Comparison of ENCODE assay signal across 12 cellular contexts in genomic region chr1:232457607-232458006, GRCh38.
A peak's percentile ranks its signal among the peaks of the same experiment; 100 is the strongest.
DNase-seq lines count a peak whose midpoint lies in the region; ATAC-seq and TF ChIP-seq lines count a peak whose summit lies in the region.
"Had no signal": no experiment of that assay in that cellular context is flagged by ENCODE, and none has a peak within 500 bp of the region (broad histone marks: within the 10 kb centered on the region; RNA-seq: fewer than 3 reads in every experiment).

No MANE protein-coding gene starts in this region.

- no peak for TF ChIP-seq POLR2A in vagina (IDR thresholded peaks at IDR 0.05)

- no peak overlapping the region for H3K27ac Mint-ChIP-seq in activated naive CD4-positive, alpha-beta T cell treated with anti-CD3 and anti-CD28 coated beads for 36 hours
- H3K27ac Mint-ChIP-seq in GM23338 (no peak overlapping the region), nephron (peak overlapping the region; percentile 27 to 52 (median 40))

- H3K4me3 ChIP-seq in GM23338 = peak overlapping the region; percentile 6; the same call in 1 of the 2 replicates
- H3K4me3 ChIP-seq in HUES48 (ENCODE audit: low read depth, low read length) = no peak overlapping the region
- no peak overlapping the region for H3K4me3 ChIP-seq in vagina
- H3K4me3 ChIP-seq: coronary artery, K562 had no signal

- no peaks in the 10 kb centered on the region for H3K36me3 Mint-ChIP-seq in activated naive CD4-positive, alpha-beta T cell treated with anti-CD3 and anti-CD28 coated beads for 36 hours (ENCODE audit: low read depth)
- H3K36me3 Mint-ChIP-seq in GM23338 (ENCODE audit: low read depth) = no peaks in the 10 kb centered on the region
- H3K36me3 Mint-ChIP-seq in nephron (ENCODE audit: low read depth) = peaks cover 22% of the 10 kb centered on the region

- H3K9me3 Mint-ChIP-seq in activated naive CD4-positive, alpha-beta T cell treated with anti-CD3 and anti-CD28 coated beads for 36 hours = no peaks in the 10 kb centered on the region
- H3K9me3 Mint-ChIP-seq in GM23338 = no peaks in the 10 kb centered on the region; the same call in 2 of the 3 replicates
- no peaks in the 10 kb centered on the region for H3K9me3 Mint-ChIP-seq in nephron

- H3K4me1 ChIP-seq in GM23338 (ENCODE audit: insufficient read depth) (peaks cover 46% of the 10 kb centered on the region), HUES48 (ENCODE audit: control insufficient read depth, insufficient read depth, low read length) (peaks cover 40% of the 10 kb centered on the region), vagina (no peaks in the 10 kb centered on the region)

- H2AFZ ChIP-seq in GM23338 = no peak overlapping the region

- H3K9me3 ChIP-seq in HUES48 (ENCODE audit: control insufficient read depth, insufficient read depth, low read length) (no peaks in the 10 kb centered on the region), vagina (no peaks in the 10 kb centered on the region)

- no peak overlapping the region for H3K4me3 Mint-ChIP-seq in activated naive CD4-positive, alpha-beta T cell treated with anti-CD3 and anti-CD28 coated beads for 36 hours
- H3K4me3 Mint-ChIP-seq in GM23338 (no peak overlapping the region), nephron (no peak overlapping the region)

- no peak for ATAC-seq in GM23338
- ATAC-seq in HG03039 (IDR thresholded peaks at IDR 0.05; ENCODE audit: unreplicated experiment) = no peak
- no peak for ATAC-seq in left lobe of liver
- ATAC-seq: K562 had no signal

- CTCF ChIA-PET in activated naive CD4-positive, alpha-beta T cell treated with anti-CD3 and anti-CD28 coated beads for 36 hours (lab: Charles Lee) = interaction anchor here (0.9 kb wide), 1 partner anchor 11 kb away, joined by 3 read pairs; no protein-coding TSS in a partner anchor

- TF ChIP-seq CTCF in GM23338 (conservative IDR thresholded peaks at IDR 0.05; ENCODE audit: low read depth in 2 of 2) (no peak), nephron (IDR thresholded peaks at IDR 0.05; ENCODE audit: unreplicated experiment in 3 of 3) (no peak), vagina (IDR thresholded peaks at IDR 0.05) (no peak)

- no peaks in the 10 kb centered on the region for H3K79me2 ChIP-seq in GM23338 (replicated peaks; ENCODE audit: insufficient read depth)

- no peaks in the 10 kb centered on the region for H3K27me3 ChIP-seq in GM23338 (ENCODE audit: insufficient read depth)
- H3K27me3 ChIP-seq in HUES48 (ENCODE audit: control insufficient read depth, insufficient read depth, low read length) = no peaks in the 10 kb centered on the region
- H3K27me3 ChIP-seq in vagina = no peaks in the 10 kb centered on the region

- H3K9me2 ChIP-seq in GM23338 (ENCODE audit: insufficient read depth) = peaks cover 2% of the 10 kb centered on the region; the same call in 1 of the 2 replicates

- H3K27ac ChIP-seq in GM23338 (ENCODE audit: low read depth) (no peak overlapping the region), HUES48 (ENCODE audit: low read depth, low read length) (peak overlapping the region; percentile 21), vagina (no peak overlapping the region)
- H3K27ac ChIP-seq: coronary artery, RWPE1 had no signal

- no peaks in the 10 kb centered on the region for H4K20me1 ChIP-seq in GM23338 (replicated peaks; ENCODE audit: insufficient read depth)

- no peaks in the 10 kb centered on the region for H3F3A ChIP-seq in GM23338 (replicated peaks; ENCODE audit: low read depth)

- no peak overlapping the region for H3K9ac ChIP-seq in HUES48 (ENCODE audit: low read depth, low read length)

- no peaks in the 10 kb centered on the region for H3K27me3 Mint-ChIP-seq in activated naive CD4-positive, alpha-beta T cell treated with anti-CD3 and anti-CD28 coated beads for 36 hours (ENCODE audit: low read depth)
- H3K27me3 Mint-ChIP-seq in GM23338 (ENCODE audit: insufficient read depth, low read depth, poor library complexity) (peaks cover 2% of the 10 kb centered on the region), nephron (ENCODE audit: low read depth) (no peaks in the 10 kb centered on the region)

- intact Hi-C loops in activated naive CD4-positive, alpha-beta T cell treated with anti-CD3 and anti-CD28 coated beads for 36 hours (cut with micrococcal nuclease) = no loop called here
- intact Hi-C loops in vagina (cut with DNase I) = no loop called here

- peak; percentile 21 for DNase-seq in activated naive CD4-positive, alpha-beta T cell treated with anti-CD3 and anti-CD28 coated beads for 36 hours
- no peak for DNase-seq in activated naive CD4-positive, alpha-beta T cell (lab: John Stamatoyannopoulos, UW)
- no peak for DNase-seq in GM23338 (ENCODE audit: low spot score)
- no peak for DNase-seq in vagina (ENCODE audit: extremely low spot score in 2 of 2)
- DNase-seq in left lobe of liver (ENCODE audit: low spot score) = no peak
- DNase-seq: AML-193 had no signal

- H3K36me3 ChIP-seq in GM23338 (ENCODE audit: insufficient read depth) (no peaks in the 10 kb centered on the region), HUES48 (ENCODE audit: control insufficient read depth, insufficient read depth, low read length) (no peaks in the 10 kb centered on the region), vagina (no peaks in the 10 kb centered on the region)

- no peaks in the 10 kb centered on the region for H3K4me1 Mint-ChIP-seq in activated naive CD4-positive, alpha-beta T cell treated with anti-CD3 and anti-CD28 coated beads for 36 hours (ENCODE audit: low read depth)
- peaks cover 47% of the 10 kb centered on the region for H3K4me1 Mint-ChIP-seq in GM23338
- H3K4me1 Mint-ChIP-seq in nephron = peaks cover 22% of the 10 kb centered on the region

- peak overlapping the region; percentile 58 for H3K4me2 ChIP-seq in GM23338

TF ChIP-seq in GM23338, 12 proteins besides CTCF, POLR2A, EP300 and RAD21:
- TF ChIP-seq STAT1 (IDR thresholded peaks at IDR 0.05; ENCODE audit: unreplicated experiment) (no peak), JUNB (IDR thresholded peaks at IDR 0.05; ENCODE audit: unreplicated experiment) (no peak), EZH2phosphoT487 (IDR thresholded peaks at IDR 0.05; ENCODE audit: unreplicated experiment) (no peak), ZNF331 (CRISPR knock-in tag; IDR thresholded peaks at IDR 0.05; ENCODE audit: low read depth) (no peak), ZNF114 (CRISPR knock-in tag; IDR thresholded peaks at IDR 0.05) (no peak), POLR2AphosphoS5 (IDR thresholded peaks at IDR 0.05; ENCODE audit: low read depth) (no peak)
- TF ChIP-seq, protein P1, sequence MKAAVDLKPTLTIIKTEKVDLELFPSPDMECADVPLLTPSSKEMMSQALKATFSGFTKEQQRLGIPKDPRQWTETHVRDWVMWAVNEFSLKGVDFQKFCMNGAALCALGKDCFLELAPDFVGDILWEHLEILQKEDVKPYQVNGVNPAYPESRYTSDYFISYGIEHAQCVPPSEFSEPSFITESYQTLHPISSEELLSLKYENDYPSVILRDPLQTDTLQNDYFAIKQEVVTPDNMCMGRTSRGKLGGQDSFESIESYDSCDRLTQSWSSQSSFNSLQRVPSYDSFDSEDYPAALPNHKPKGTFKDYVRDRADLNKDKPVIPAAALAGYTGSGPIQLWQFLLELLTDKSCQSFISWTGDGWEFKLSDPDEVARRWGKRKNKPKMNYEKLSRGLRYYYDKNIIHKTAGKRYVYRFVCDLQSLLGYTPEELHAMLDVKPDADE (IDR thresholded peaks at IDR 0.05) = no peak

Comparison
In these comparisons a context has a peak if more than half of its experiments do, and no peak if none do; other contexts are left out.
1. H3K27ac Mint-ChIP-seq: peak in nephron (3 of 3); none in activated naive CD4-positive, alpha-beta T cell treated with anti-CD3 and anti-CD28 coated beads for 36 hours (single experiment) and GM23338 (single experiment).